10 cellular contexts compared by ENCODE assay signal in genomic region chr1:41803656-41804055, GRCh38.
A peak's percentile ranks its signal among the peaks of the same experiment; 100 is the strongest.
DNase-seq lines count a peak whose midpoint lies in the region; ATAC-seq, FAIRE-seq and TF ChIP-seq lines count a peak whose summit lies in the region.
"Had no signal": no experiment of that assay in that cellular context is flagged by ENCODE, and none has a peak within 500 bp of the region (broad histone marks: within the 10 kb centered on the region; RNA-seq: fewer than 3 reads in every experiment).

No MANE protein-coding gene starts in this region.

- H3K4me1 ChIP-seq in OCI-LY7 (ENCODE audit: insufficient read depth, low read length, poor library complexity, severe bottlenecking) (peaks cover 47% of the 10 kb centered on the region), gastrocnemius medialis (peaks cover 23 to 25% of the 10 kb centered on the region in 2 donors), ascending aorta (peaks cover 3 to 9% of the 10 kb centered on the region in 2 donors)

- in situ Hi-C loops in gastrocnemius medialis (cut with MboI; ENCODE audit: low sequenced_read_pairs in 4 of 4) = no loop called here

- TF ChIP-seq POLR2A in GM12891 (IDR thresholded peaks at IDR 0.05; ENCODE audit: low read depth, low read length) = no peak
- TF ChIP-seq POLR2A in gastrocnemius medialis (IDR thresholded peaks at IDR 0.05) = no peak

- H4K20me1 ChIP-seq in OCI-LY7 (ENCODE audit: insufficient read depth, low read length) = no peaks in the 10 kb centered on the region

- ATAC-seq in gastrocnemius medialis (peak in 1 of 2 donors; percentile 30), GM19035 (IDR thresholded peaks at IDR 0.05; ENCODE audit: unreplicated experiment) (no peak), HG03135 (IDR thresholded peaks at IDR 0.05; ENCODE audit: unreplicated experiment) (no peak)

- no peaks in the 10 kb centered on the region for H3K9me2 ChIP-seq in OCI-LY7 (ENCODE audit: insufficient read depth, low read length)

- H3K36me3 ChIP-seq in OCI-LY7 (ENCODE audit: insufficient read depth, low read length) (no peaks in the 10 kb centered on the region), gastrocnemius medialis (no peaks in the 10 kb centered on the region), ascending aorta (no peaks in the 10 kb centered on the region)
- H3K36me3 ChIP-seq: esophagus muscularis mucosa had no signal

- no peaks in the 10 kb centered on the region for H3K79me2 ChIP-seq in OCI-LY7 (ENCODE audit: insufficient read depth, low read depth, low read length)

- FAIRE-seq in GM12891 (lab: Jason Lieb, UNC) = peak; percentile 90

- H3K27me3 ChIP-seq in gastrocnemius medialis = no peaks in the 10 kb centered on the region
- H3K27me3 ChIP-seq in ascending aorta = no peaks in the 10 kb centered on the region
- H3K27me3 ChIP-seq: esophagus muscularis mucosa had no signal

- intact Hi-C loops in OCI-LY7 (cut with micrococcal nuclease; ENCODE audit: unreplicated experiment) = loop anchor here (5.0 kb wide), 2 partner anchors 51 to 76 kb away; no protein-coding TSS in a partner anchor
- intact Hi-C loops in gastrocnemius medialis (cut with DNase I; ENCODE audit: low total_unique reads) = no loop called here
- intact Hi-C loops in ascending aorta (cut with DNase I) = no loop called here

- H3K9me3 ChIP-seq in OCI-LY7 (ENCODE audit: low read length) (no peaks in the 10 kb centered on the region), gastrocnemius medialis (no peaks in the 10 kb centered on the region), ascending aorta (no peaks in the 10 kb centered on the region)
- H3K9me3 ChIP-seq: esophagus muscularis mucosa had no signal

- CTCF ChIA-PET in OCI-LY7 (lab: Charles Lee; ENCODE audit: unreplicated experiment) = no interaction called here

- BruUV-seq in OCI-LY7 (replicated peaks; lab: Mats Ljungman, UMichigan) = no TSS peak

- POLR2A ChIA-PET in OCI-LY7 (lab: Charles Lee) = no interaction called here

- peak overlapping the region; percentile 55 for H3K27ac ChIP-seq in OCI-LY7 (ENCODE audit: low read depth, low read length, poor library complexity, severe bottlenecking)
- peak overlapping the region; percentile 32 to 62 (median 54) for H3K27ac ChIP-seq in gastrocnemius medialis
- peak overlapping the region in 1 of 2 donors; percentile 12 for H3K27ac ChIP-seq in ascending aorta
- H3K27ac ChIP-seq: esophagus muscularis mucosa had no signal

- DNase-seq in GM12891 (ENCODE audit: insufficient read length, low spot score) (no peak), OCI-LY7 (ENCODE audit: low spot score) (no peak), cerebellar cortex (ENCODE audit: low spot score) (peak; percentile 43), gastrocnemius medialis (no peak), GM19238 (ENCODE audit: insufficient read length, low spot score) (no peak), ascending aorta (ENCODE audit: low spot score in 2 of 2) (no peak)
- DNase-seq: NCI-H526 treated with DMSO at 0.1 percent for 48 hours had no signal

- no peak overlapping the region for H3K4me3 ChIP-seq in OCI-LY7 (ENCODE audit: low read depth, low read length, poor library complexity, severe bottlenecking)
- H3K4me3 ChIP-seq in gastrocnemius medialis = no peak overlapping the region
- no peak overlapping the region for H3K4me3 ChIP-seq in ascending aorta
- H3K4me3 ChIP-seq: esophagus muscularis mucosa had no signal

- peak overlapping the region; percentile 78; the same call in 1 of the 2 replicates for H2AFZ ChIP-seq in OCI-LY7 (ENCODE audit: low read length)

- no peak for TF ChIP-seq CTCF in OCI-LY7 (conservative IDR thresholded peaks at IDR 0.05; ENCODE audit: low read length)
- no peak for TF ChIP-seq CTCF in gastrocnemius medialis (IDR thresholded peaks at IDR 0.05 in 4 of 5, conservative IDR thresholded peaks at IDR 0.05 in 1 of 5)
- no peak for TF ChIP-seq CTCF in ascending aorta (IDR thresholded peaks at IDR 0.05)

- peak overlapping the region; percentile 60 for H3K4me2 ChIP-seq in OCI-LY7 (ENCODE audit: low read length)

TF ChIP-seq in GM12891, 5 proteins besides CTCF, POLR2A, EP300 and RAD21:
- TF ChIP-seq PAX5 (IDR thresholded peaks at IDR 0.05; ENCODE audit: insufficient read depth, low read length, severe bottlenecking) (no peak), SPI1 (IDR thresholded peaks at IDR 0.05; ENCODE audit: low read depth, low read length) (no peak), POU2F2 (IDR thresholded peaks at IDR 0.05; ENCODE audit: low read depth, low read length) (no peak), POLR2AphosphoS5 (IDR thresholded peaks at IDR 0.05; ENCODE audit: low read depth, low read length) (no peak), TAF1 (IDR thresholded peaks at IDR 0.05; ENCODE audit: low read depth, low read length) (no peak)
